In genomic region chr2:99489758-99490087, GRCh38 we compare ENCODE assay signal across 8 cellular contexts. TPM values are rescaled to one million over a fixed set of nuclear protein-coding genes. Genes with fewer than 3 reads are reported as not detected.
DNase-seq lines count a peak whose midpoint lies in the region; ATAC-seq and TF ChIP-seq lines count a peak whose summit lies in the region.

REV1 (minus strand) TSS chr2:99490017; CDS start chr2:99464975, 25,042 bp downstream.

- H3K9me3 Mint-ChIP-seq in activated CD4-positive, alpha-beta T cell treated with anti-CD3 and anti-CD28 coated beads for 36 hours (ENCODE audit: low read depth), result no peaks in the 10 kb centered on the region
- no peaks in the 10 kb centered on the region for H3K9me3 Mint-ChIP-seq in activated naive CD8-positive, alpha-beta T cell treated with anti-CD3 and anti-CD28 coated beads for 36 hours

- H3K36me3 Mint-ChIP-seq in activated CD4-positive, alpha-beta T cell treated with anti-CD3 and anti-CD28 coated beads for 36 hours (ENCODE audit: low read depth), result peaks cover 14% of the 10 kb centered on the region
- H3K36me3 Mint-ChIP-seq in activated naive CD8-positive, alpha-beta T cell treated with anti-CD3 and anti-CD28 coated beads for 36 hours, result peaks cover 21% of the 10 kb centered on the region

- H3K27ac ChIP-seq in hepatocyte (peak within 1 kb of the TSS; percentile 99), skeletal muscle tissue (ENCODE audit: low read depth, low read length) (peak within 1 kb of the TSS; percentile 87)

- DNase-seq in activated CD4-positive, alpha-beta T cell treated with anti-CD3 and anti-CD28 coated beads for 36 hours, result no peak
- no peak for DNase-seq in activated CD4-positive, alpha-beta T cell treated with anti-CD3 and anti-CD28 coated beads, Interleukin-2, amount 50 U/mL, for 48 hours
- no peak for DNase-seq in activated naive CD8-positive, alpha-beta T cell treated with anti-CD3 and anti-CD28 coated beads for 36 hours
- DNase-seq in hepatocyte (ENCODE audit: low spot score) (no peak), OCI-M2 (lab: John Stamatoyannopoulos, UW; ENCODE audit: unreplicated experiment) (no peak)
- DNase-seq in effector CD8-positive, alpha-beta T cell (lab: John Stamatoyannopoulos, UW), result no peak

- ATAC-seq in activated CD4-positive, alpha-beta T cell treated with anti-CD3 and anti-CD28 coated beads for 36 hours, result no peak
- ATAC-seq in GM19395 (IDR thresholded peaks at IDR 0.05; ENCODE audit: unreplicated experiment), result no peak

- H3K4me1 ChIP-seq in hepatocyte (ENCODE audit: insufficient read depth) (peaks cover 23% of the 10 kb centered on the region), skeletal muscle tissue (ENCODE audit: control insufficient read depth in 3 of 3, insufficient read depth in 3 of 3, low read length in 3 of 3) (peaks cover 17 to 29% (median 21%) of the 10 kb centered on the region in 3 donors)

- 2% methylated on average over 8 of the region's 51 CpGs for WGBS in hepatocyte (ENCODE audit: low lambda C conversion rate, missing lambda C conversion rate)

- peak within 1 kb of the TSS; percentile 89 for H3K4me3 Mint-ChIP-seq in activated CD4-positive, alpha-beta T cell treated with anti-CD3 and anti-CD28 coated beads for 36 hours
- peak within 1 kb of the TSS; percentile 97 for H3K4me3 Mint-ChIP-seq in activated naive CD8-positive, alpha-beta T cell treated with anti-CD3 and anti-CD28 coated beads for 36 hours

- peak within 1 kb of the TSS; percentile 74 for H3K4me2 ChIP-seq in hepatocyte

- H3K27me3 ChIP-seq in hepatocyte, result no peaks in the 10 kb centered on the region
- no peaks in the 10 kb centered on the region for H3K27me3 ChIP-seq in skeletal muscle tissue (ENCODE audit: control insufficient read depth in 3 of 3, insufficient read depth in 3 of 3, low read length in 3 of 3)

- peak within 1 kb of the TSS; percentile 70 for H2AFZ ChIP-seq in hepatocyte

- peaks cover 36% of the 10 kb centered on the region for H3K4me1 Mint-ChIP-seq in activated CD4-positive, alpha-beta T cell treated with anti-CD3 and anti-CD28 coated beads for 36 hours
- H3K4me1 Mint-ChIP-seq in activated naive CD8-positive, alpha-beta T cell treated with anti-CD3 and anti-CD28 coated beads for 36 hours, result peaks cover 41% of the 10 kb centered on the region

- H3K4me3 ChIP-seq in hepatocyte, result peak within 1 kb of the TSS; percentile 96
- H3K4me3 ChIP-seq in skeletal muscle tissue (ENCODE audit: low read length in 3 of 3), result peak within 1 kb of the TSS; percentile 85 to 94 (median 88)

- H3K36me3 ChIP-seq in hepatocyte (replicated peaks; ENCODE audit: insufficient read depth, low read depth), result no peaks in the 10 kb centered on the region
- H3K36me3 ChIP-seq in skeletal muscle tissue (ENCODE audit: control insufficient read depth in 3 of 3, insufficient read depth in 3 of 3, low read length in 3 of 3), result no peaks in the 10 kb centered on the region

- no peak for TF ChIP-seq CTCF in hepatocyte (IDR thresholded peaks at IDR 0.05; ENCODE audit: poor library complexity)

- POLR2A ChIA-PET in activated CD4-positive, alpha-beta T cell treated with anti-CD3 and anti-CD28 coated beads for 36 hours (lab: Charles Lee), result no interaction called here

- no peaks in the 10 kb centered on the region for H3K9me2 ChIP-seq in hepatocyte (replicated peaks; ENCODE audit: insufficient read depth)

- CTCF ChIA-PET in activated CD4-positive, alpha-beta T cell treated with anti-CD3 and anti-CD28 coated beads for 36 hours (lab: Charles Lee), result interaction anchor here (0.5 to 1.0 kb wide), 4 partner anchors 15 to 548 kb away, joined by 3 to 4 read pairs (median 4); no protein-coding TSS in a partner anchor

- H3K9ac ChIP-seq in skeletal muscle tissue (ENCODE audit: low read depth in 1 of 3, low read length in 3 of 3), result peak within 1 kb of the TSS; percentile 85 to 93 (median 93)

- H4K20me1 ChIP-seq in hepatocyte (ENCODE audit: insufficient read depth, poor library complexity, severe bottlenecking), result peaks cover 21% of the 10 kb centered on the region

- intact Hi-C loops in activated CD4-positive, alpha-beta T cell treated with anti-CD3 and anti-CD28 coated beads for 36 hours (cut with DNase I, micrococcal nuclease), result loop anchor here (1.0 to 10.0 kb wide), 11 partner anchors 153 to 1763 kb away; partner anchors contain the start of genes MITD1 (in 2 of the 2), MRPL30 (in 2 of the 2), TXNDC9 (in 2 of the 2) and C2orf15 (in 1 of the 2)

- peaks cover 31% of the 10 kb centered on the region for H3K79me2 ChIP-seq in hepatocyte

- H3K27ac Mint-ChIP-seq in activated CD4-positive, alpha-beta T cell treated with anti-CD3 and anti-CD28 coated beads for 36 hours, result peak within 1 kb of the TSS; percentile 99
- H3K27ac Mint-ChIP-seq in activated naive CD8-positive, alpha-beta T cell treated with anti-CD3 and anti-CD28 coated beads for 36 hours, result peak within 1 kb of the TSS; percentile 95

- no peaks in the 10 kb centered on the region for H3K9me3 ChIP-seq in hepatocyte (ENCODE audit: low read depth)
- no peaks in the 10 kb centered on the region for H3K9me3 ChIP-seq in skeletal muscle tissue (ENCODE audit: control insufficient read depth in 3 of 3, low read length in 3 of 3)

- H3K27me3 Mint-ChIP-seq in activated CD4-positive, alpha-beta T cell treated with anti-CD3 and anti-CD28 coated beads for 36 hours, result no peaks in the 10 kb centered on the region
- H3K27me3 Mint-ChIP-seq in activated naive CD8-positive, alpha-beta T cell treated with anti-CD3 and anti-CD28 coated beads for 36 hours, result no peaks in the 10 kb centered on the region

RNA-seq across cellular contexts. Expression of gene REV1, which starts in this region (rescaled TPM):
- 10 to 100 TPM; 30.0 to 38.2 TPM for total RNA-seq in activated CD4-positive, alpha-beta T cell treated with anti-CD3 and anti-CD28 coated beads for 36 hours
- 10 to 100 TPM; 34.3 to 35.2 TPM for total RNA-seq in activated naive CD8-positive, alpha-beta T cell treated with anti-CD3 and anti-CD28 coated beads for 36 hours
- 31.2 and 31.4 TPM in 2 replicates for total RNA-seq in hepatocyte
- polyA plus RNA-seq in hepatocyte, result 23.9 and 25.9 TPM in 2 replicates
- total RNA-seq in skeletal muscle tissue, result 59.0 TPM
